Comparison of ENCODE assay signal across 8 cellular contexts in the genomic region with DNA sequence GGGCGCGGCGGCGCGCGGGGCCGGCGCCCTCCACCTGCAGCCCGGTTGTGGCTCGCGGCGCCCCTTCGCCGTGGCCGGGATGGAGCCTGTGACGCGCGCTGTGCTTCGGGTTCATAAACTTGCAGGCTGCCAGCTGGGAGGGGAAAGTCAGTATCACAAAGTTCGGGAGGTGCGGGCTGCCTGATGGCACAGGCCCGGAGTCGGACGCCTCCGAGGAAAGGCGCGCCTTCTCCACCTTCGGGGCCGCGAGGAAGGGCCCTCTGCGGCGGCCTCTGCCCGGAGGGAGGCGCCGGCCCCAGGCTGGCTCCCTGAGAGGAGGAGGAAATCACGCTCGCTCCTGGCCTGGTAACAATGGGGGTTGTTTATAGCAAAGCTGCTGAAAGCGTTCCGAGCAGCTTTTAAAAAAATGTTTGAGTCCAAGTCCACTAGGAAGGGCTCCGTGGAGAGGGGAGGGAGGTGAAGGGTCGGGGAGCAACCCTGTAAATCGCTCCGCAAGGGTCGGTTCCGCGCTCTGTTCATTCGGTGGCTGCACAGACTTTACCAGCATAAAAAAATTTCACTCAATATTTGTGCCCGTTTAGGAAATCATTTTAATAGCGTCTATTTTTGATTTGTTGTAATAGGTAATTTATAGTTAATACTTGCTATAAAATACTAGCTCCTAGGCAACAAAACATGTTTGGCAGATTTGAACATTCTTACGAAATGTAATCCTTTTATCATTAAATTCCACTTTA. TPM values are rescaled to one million over a fixed set of nuclear protein-coding genes. Genes with fewer than 3 reads are reported as not detected.
DNase-seq lines count a peak whose midpoint lies in the region; ATAC-seq and TF ChIP-seq lines count a peak whose summit lies in the region.

No MANE protein-coding gene starts in this region.

- H3K4me3 ChIP-seq in vagina: peak overlapping the region; percentile 54 to 78

- peak overlapping the region; percentile 78 for H3K27ac ChIP-seq in vagina

- ATAC-seq in HG02642 (IDR thresholded peaks at IDR 0.05; ENCODE audit: poor library complexity, unreplicated experiment): peak; percentile 43
- peak in 1 of 2 donors; percentile 22 for ATAC-seq in natural killer cell treated with Interleukin-12 subunit alpha and Interleukin-12 subunit beta and Interleukin-15 and Interleukin-18, amount 100 ng/mL, for 72 hours

- peaks cover 21% of the 10 kb centered on the region for H3K4me1 Mint-ChIP-seq in activated naive CD4-positive, alpha-beta T cell treated with anti-CD3 and anti-CD28 coated beads for 36 hours (ENCODE audit: low read depth)
- peaks cover 14% of the 10 kb centered on the region in 2 donors for H3K4me1 Mint-ChIP-seq in natural killer cell treated with Interleukin-12 subunit alpha and Interleukin-12 subunit beta and Interleukin-15 and Interleukin-18, amount 100 ng/mL, for 72 hours (ENCODE audit: low read depth in 2 of 2)

- H3K9me3 ChIP-seq in vagina: no peaks in the 10 kb centered on the region

- no peak for TF ChIP-seq CTCF in vagina (IDR thresholded peaks at IDR 0.05)

- no peak for TF ChIP-seq POLR2A in vagina (IDR thresholded peaks at IDR 0.05)

- no peaks in the 10 kb centered on the region for H3K36me3 ChIP-seq in vagina

- H3K36me3 Mint-ChIP-seq in activated naive CD4-positive, alpha-beta T cell treated with anti-CD3 and anti-CD28 coated beads for 36 hours (ENCODE audit: low read depth): peaks cover 3% of the 10 kb centered on the region
- peaks cover 6% of the 10 kb centered on the region for H3K36me3 Mint-ChIP-seq in natural killer cell treated with Interleukin-12 subunit alpha and Interleukin-12 subunit beta and Interleukin-15 and Interleukin-18, amount 100 ng/mL, for 72 hours

- CTCF ChIA-PET in activated naive CD4-positive, alpha-beta T cell treated with anti-CD3 and anti-CD28 coated beads for 36 hours (lab: Charles Lee): no interaction called here

- peaks cover 64% of the 10 kb centered on the region for H3K27me3 Mint-ChIP-seq in activated naive CD4-positive, alpha-beta T cell treated with anti-CD3 and anti-CD28 coated beads for 36 hours (ENCODE audit: low read depth)
- peaks cover 36 to 44% of the 10 kb centered on the region in 2 donors for H3K27me3 Mint-ChIP-seq in natural killer cell treated with Interleukin-12 subunit alpha and Interleukin-12 subunit beta and Interleukin-15 and Interleukin-18, amount 100 ng/mL, for 72 hours

- intact Hi-C loops in activated naive CD4-positive, alpha-beta T cell treated with anti-CD3 and anti-CD28 coated beads for 36 hours (cut with micrococcal nuclease): loop anchor here (5.0 kb wide), 1 partner anchor 130 kb away; no protein-coding TSS in a partner anchor
- intact Hi-C loops in vagina (cut with DNase I): loop anchor here (5.0 kb wide), 1 partner anchor 1395 kb away; no protein-coding TSS in a partner anchor

- no peaks in the 10 kb centered on the region for H3K9me3 Mint-ChIP-seq in activated naive CD4-positive, alpha-beta T cell treated with anti-CD3 and anti-CD28 coated beads for 36 hours
- H3K9me3 Mint-ChIP-seq in natural killer cell treated with Interleukin-12 subunit alpha and Interleukin-12 subunit beta and Interleukin-15 and Interleukin-18, amount 100 ng/mL, for 72 hours: no peaks in the 10 kb centered on the region

- H3K27ac Mint-ChIP-seq in activated naive CD4-positive, alpha-beta T cell treated with anti-CD3 and anti-CD28 coated beads for 36 hours: no peak overlapping the region
- peak overlapping the region; percentile 14 to 54 for H3K27ac Mint-ChIP-seq in natural killer cell treated with Interleukin-12 subunit alpha and Interleukin-12 subunit beta and Interleukin-15 and Interleukin-18, amount 100 ng/mL, for 72 hours

- DNase-seq in SKM-1 treated with dmso at 0.1 percent for 144 hours (lab: John Stamatoyannopoulos, UW; ENCODE audit: unreplicated experiment) (peak; percentile 18), SKM-1 (lab: John Stamatoyannopoulos, UW; ENCODE audit: unreplicated experiment) (no peak), NCI-H460 (ENCODE audit: extremely low read depth, low read depth) (peak; percentile 7), foreskin melanocyte (peak; percentile 30), vagina (ENCODE audit: extremely low spot score in 2 of 2) (no peak)
- peak; percentile 37 for DNase-seq in activated naive CD4-positive, alpha-beta T cell treated with anti-CD3 and anti-CD28 coated beads for 36 hours
- DNase-seq in natural killer cell treated with Interleukin-12 subunit alpha and Interleukin-12 subunit beta and Interleukin-15 and Interleukin-18, amount 100 ng/mL, for 72 hours (ENCODE audit: low spot score): no peak

- H3K4me1 ChIP-seq in vagina: peaks cover 24% of the 10 kb centered on the region

- peak overlapping the region; percentile 79 for H3K4me3 Mint-ChIP-seq in activated naive CD4-positive, alpha-beta T cell treated with anti-CD3 and anti-CD28 coated beads for 36 hours
- peak overlapping the region; percentile 78 for H3K4me3 Mint-ChIP-seq in natural killer cell treated with Interleukin-12 subunit alpha and Interleukin-12 subunit beta and Interleukin-15 and Interleukin-18, amount 100 ng/mL, for 72 hours

- H3K27me3 ChIP-seq in vagina: no peaks in the 10 kb centered on the region

RNA-seq across cellular contexts. Expression of a gene that starts 1.0 kb away (rescaled TPM):
- 37.0 and 38.9 TPM in 2 replicates for total RNA-seq in NCI-H460 (2014; rRNA removed; shearing (Covaris generic))
- polyA plus RNA-seq in NCI-H460 (2014; cell fraction: nucleus; rRNA removed): 42.6 and 52.1 TPM in 2 replicates
- 10 to 100 TPM; 12.5 to 13.9 TPM for total RNA-seq in activated naive CD4-positive, alpha-beta T cell treated with anti-CD3 and anti-CD28 coated beads for 36 hours
- total RNA-seq in natural killer cell treated with Interleukin-12 subunit alpha and Interleukin-12 subunit beta and Interleukin-15 and Interleukin-18, amount 100 ng/mL, for 72 hours: 10 to 100 TPM; 36.6 to 37.9 TPM
- 162 TPM for total RNA-seq in vagina

Comparison
In these comparisons a context has a peak if more than half of its experiments do, and no peak if none do; other contexts are left out.
1. DNase-seq: peak in SKM-1 treated with dmso at 0.1 percent for 144 hours (single experiment), NCI-H460 (single experiment), activated naive CD4-positive, alpha-beta T cell treated with anti-CD3 and anti-CD28 coated beads for 36 hours (single experiment) and foreskin melanocyte (single experiment); none in SKM-1 (single experiment), natural killer cell treated with Interleukin-12 subunit alpha and Interleukin-12 subunit beta and Interleukin-15 and Interleukin-18, amount 100 ng/mL, for 72 hours (single experiment) and vagina (0 of 2).